8 cellular contexts compared by ENCODE assay signal in genomic region chr5:160649304-160649703, GRCh38.
DNase-seq lines count a peak whose midpoint lies in the region; ATAC-seq, FAIRE-seq and TF ChIP-seq lines count a peak whose summit lies in the region.

No MANE protein-coding gene starts in this region.

- no peak overlapping the region for H3K4me3 ChIP-seq in H1 (ENCODE audit: extremely low read depth in 1 of 4, insufficient read depth in 2 of 4, low read depth in 3 of 4, low read length in 4 of 4)
- H3K4me3 ChIP-seq in GM23248, result no peak overlapping the region

- H3K9me3 ChIP-seq in H1 (ENCODE audit: insufficient read depth in 2 of 2, low read depth in 1 of 2, low read length in 1 of 2) (no peaks in the 10 kb centered on the region), GM23248 (ENCODE audit: low read depth) (no peaks in the 10 kb centered on the region)

- H4K5ac ChIP-seq in H1 (ENCODE audit: insufficient read length, low read depth, low read length), result no peak overlapping the region

- no peaks in the 10 kb centered on the region for H3K23me2 ChIP-seq in H1 (ENCODE audit: low read depth, low read length)

- no peak for TF ChIP-seq EP300 in H1 (IDR thresholded peaks at IDR 0.05; ENCODE audit: borderline replicate concordance in 1 of 2, low read depth in 2 of 2, low read length in 2 of 2)

- H3K4ac ChIP-seq in H1 (replicated peaks; ENCODE audit: insufficient read length, low read depth, low read length), result no peak overlapping the region

- H4K91ac ChIP-seq in H1 (replicated peaks; ENCODE audit: insufficient read length, low read length), result no peak overlapping the region

- TF ChIP-seq CTCF in C4-2B (conservative IDR thresholded peaks at IDR 0.05) (peak; percentile 64), H1 (IDR thresholded peaks at IDR 0.05; ENCODE audit: control extremely low read depth in 1 of 3, insufficient read depth in 1 of 3, low read depth in 1 of 3, low read length in 3 of 3) (peak; percentile 51 to 76 (median 58))

- no peaks in the 10 kb centered on the region for H3K4me1 ChIP-seq in H1 (replicated peaks in 1 of 4; ENCODE audit: control insufficient read depth in 3 of 4, insufficient read depth in 4 of 4, low read length in 3 of 4)
- H3K4me1 ChIP-seq in GM23248 (ENCODE audit: insufficient read depth), result no peaks in the 10 kb centered on the region

- TF ChIP-seq POLR2A in H1 (IDR thresholded peaks at IDR 0.05; ENCODE audit: control extremely low read depth in 1 of 2, low read depth in 2 of 2, low read length in 2 of 2), result no peak

- H2AFZ ChIP-seq in H1 (ENCODE audit: low read length), result peak overlapping the region; percentile 86; the same call in 1 of the 2 replicates
- no peak overlapping the region for H2AFZ ChIP-seq in GM23248

- H3K27ac ChIP-seq in C4-2B (no peak overlapping the region), H1 (ENCODE audit: low read depth, low read length) (no peak overlapping the region), GM23248 (no peak overlapping the region)

- no peak overlapping the region for H3K56ac ChIP-seq in H1 (replicated peaks; ENCODE audit: insufficient read length, low read depth, low read length)

- peak; percentile 72 for FAIRE-seq in H1 (lab: Jason Lieb, UNC)

- no peaks in the 10 kb centered on the region for H4K20me1 ChIP-seq in H1 (replicated peaks in 1 of 2; ENCODE audit: control insufficient read depth in 1 of 2, insufficient read depth in 2 of 2, low read length in 2 of 2)
- H4K20me1 ChIP-seq in GM23248 (ENCODE audit: insufficient read depth), result no peaks in the 10 kb centered on the region

- no peak overlapping the region for H2BK120ac ChIP-seq in H1 (replicated peaks; ENCODE audit: low read depth, low read length)

- H3K27me3 ChIP-seq in H1 (replicated peaks in 1 of 4; ENCODE audit: control insufficient read depth in 3 of 4, extremely low read depth in 1 of 4, insufficient read depth in 3 of 4, low read length in 3 of 4) (no peaks in the 10 kb centered on the region), GM23248 (replicated peaks; ENCODE audit: insufficient read depth) (no peaks in the 10 kb centered on the region)

- H3K23ac ChIP-seq in H1 (ENCODE audit: insufficient read length), result no peak overlapping the region

- H3K36me3 ChIP-seq in H1 (ENCODE audit: control insufficient read depth in 2 of 4, insufficient read depth in 4 of 4, low read length in 3 of 4), result no peaks in the 10 kb centered on the region
- H3K36me3 ChIP-seq in GM23248 (ENCODE audit: low read depth), result no peaks in the 10 kb centered on the region

- no peak overlapping the region for H3K4me2 ChIP-seq in H1 (ENCODE audit: insufficient read depth in 1 of 2, low read depth in 2 of 2, low read length in 2 of 2)
- no peak overlapping the region for H3K4me2 ChIP-seq in GM23248 (ENCODE audit: unreplicated experiment)

- no peak overlapping the region for H2AK5ac ChIP-seq in H1 (ENCODE audit: low read depth, low read length)

- no peak overlapping the region for H4K8ac ChIP-seq in H1 (ENCODE audit: extremely low read depth, insufficient read depth, low read length)

- CTCF ChIA-PET in H1 (lab: Charles Lee; ENCODE audit: partially characterized antibody), result interaction anchor here (0.7 to 3.2 kb wide), 28 partner anchors 9 to 951 kb away, joined by 3 to 16 read pairs (median 4); no protein-coding TSS in a partner anchor

- no peaks in the 10 kb centered on the region for H3K79me1 ChIP-seq in H1 (ENCODE audit: low read depth, low read length)

- no peak overlapping the region for H2BK20ac ChIP-seq in H1 (ENCODE audit: low read length)

- TF ChIP-seq RAD21 in H1 (IDR thresholded peaks at IDR 0.05 in 1 of 2, conservative IDR thresholded peaks at IDR 0.05 in 1 of 2; ENCODE audit: low read depth in 2 of 2, low read length in 2 of 2), result peak; percentile 75 to 79

- H2BK12ac ChIP-seq in H1 (ENCODE audit: low read depth, low read length), result no peak overlapping the region

- H3K9ac ChIP-seq in H1 (replicated peaks in 1 of 4; ENCODE audit: extremely low read depth in 1 of 4, low read depth in 3 of 4, low read length in 3 of 4), result no peak overlapping the region
- no peak overlapping the region for H3K9ac ChIP-seq in GM23248

- no peak overlapping the region for H3K14ac ChIP-seq in H1 (ENCODE audit: insufficient read length)

- H3K9me2 ChIP-seq in GM23248 (ENCODE audit: insufficient read depth), result no peaks in the 10 kb centered on the region

- DNase-seq in Kasumi-1 (lab: John Stamatoyannopoulos, UW) (peak; percentile 19 to 33), H1 (ENCODE audit: low read depth in 1 of 2, low spot score in 2 of 2) (no peak), NCI-H510A (lab: John Stamatoyannopoulos, UW) (no peak), GM23248 (no peak), dermis blood vessel endothelial cell (no peak)

- in situ Hi-C loops in GM23248 (cut with MboI), result no loop called here

- H3F3A ChIP-seq in GM23248 (ENCODE audit: insufficient read depth), result no peaks in the 10 kb centered on the region

- no peaks in the 10 kb centered on the region for H3K79me2 ChIP-seq in H1 (ENCODE audit: control insufficient read depth in 1 of 2, insufficient read depth in 2 of 2, low read length in 2 of 2)
- no peaks in the 10 kb centered on the region for H3K79me2 ChIP-seq in GM23248 (ENCODE audit: insufficient read depth)

- H2BK5ac ChIP-seq in H1 (ENCODE audit: low read depth, low read length), result no peak overlapping the region

- H3K18ac ChIP-seq in H1 (ENCODE audit: extremely low read depth, low read length), result no peak overlapping the region

- peak; percentile 53 for ATAC-seq in GM18873 (IDR thresholded peaks at IDR 0.05; ENCODE audit: low FRiP score, unreplicated experiment)
- no peak for ATAC-seq in HG02970 (IDR thresholded peaks at IDR 0.05; ENCODE audit: low FRiP score, unreplicated experiment)

- POLR2A ChIA-PET in H1 (lab: Charles Lee; ENCODE audit: partially characterized antibody), result no interaction called here

- H2BK15ac ChIP-seq in H1 (ENCODE audit: low read length), result no peak overlapping the region

TF ChIP-seq in H1, 55 proteins besides CTCF, POLR2A, EP300 and RAD21:
- TF ChIP-seq POLR2AphosphoS5 (IDR thresholded peaks at IDR 0.05; ENCODE audit: low read depth, low read length) (no peak), TEAD4 (IDR thresholded peaks at IDR 0.05; ENCODE audit: low read depth, low read length) (peak; percentile 61; the same call in 1 of the 2 replicates), EGR1 (IDR thresholded peaks at IDR 0.05; ENCODE audit: borderline replicate concordance, low read depth, low read length) (no peak), YY1 (IDR thresholded peaks at IDR 0.05; ENCODE audit: low read depth, low read length) (no peak), SP2 (IDR thresholded peaks at IDR 0.05; ENCODE audit: low read length) (no peak)

Comparison
In these comparisons a context has a peak if more than half of its experiments do, and no peak if none do; other contexts are left out.
1. DNase-seq: peak in Kasumi-1 (2 of 2); none in H1 (0 of 2), NCI-H510A (single experiment), GM23248 (single experiment) and dermis blood vessel endothelial cell (single experiment).